In genomic region chr2:231276986-231277385, GRCh38 we compare ENCODE assay signal across 1 cellular context.
TF ChIP-seq lines count a peak whose summit lies in the region.

No MANE protein-coding gene starts in this region.

TF ChIP-seq in WTC11, 78 proteins besides CTCF, POLR2A, EP300 and RAD21 (continued from another document):
- no peak for TF ChIP-seq ARID4B (CRISPR knock-in tag; IDR thresholded peaks at IDR 0.05; ENCODE audit: borderline replicate concordance)
- no peak for TF ChIP-seq ZNF671 (CRISPR knock-in tag; IDR thresholded peaks at IDR 0.05)
- no peak for TF ChIP-seq ATF6 (CRISPR knock-in tag; IDR thresholded peaks at IDR 0.05)
- TF ChIP-seq, protein P1, sequence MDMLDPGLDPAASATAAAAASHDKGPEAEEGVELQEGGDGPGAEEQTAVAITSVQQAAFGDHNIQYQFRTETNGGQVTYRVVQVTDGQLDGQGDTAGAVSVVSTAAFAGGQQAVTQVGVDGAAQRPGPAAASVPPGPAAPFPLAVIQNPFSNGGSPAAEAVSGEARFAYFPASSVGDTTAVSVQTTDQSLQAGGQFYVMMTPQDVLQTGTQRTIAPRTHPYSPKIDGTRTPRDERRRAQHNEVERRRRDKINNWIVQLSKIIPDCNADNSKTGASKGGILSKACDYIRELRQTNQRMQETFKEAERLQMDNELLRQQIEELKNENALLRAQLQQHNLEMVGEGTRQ (CRISPR knock-in tag; IDR thresholded peaks at IDR 0.05) = no peak
- TF ChIP-seq ZNF423 (CRISPR knock-in tag; IDR thresholded peaks at IDR 0.05) = no peak
- TF ChIP-seq ZBTB21 (CRISPR knock-in tag; IDR thresholded peaks at IDR 0.05; ENCODE audit: borderline replicate concordance) = no peak
- TF ChIP-seq ZBTB43 (CRISPR knock-in tag; IDR thresholded peaks at IDR 0.05) = no peak
